ENCODE assay signal across 9 cellular contexts in genomic region chr1:5994713-5995621, GRCh38. TPM values are rescaled to one million over a fixed set of nuclear protein-coding genes. Genes with fewer than 3 reads are reported as not detected.
DNase-seq lines count a peak whose midpoint lies in the region; ATAC-seq and TF ChIP-seq lines count a peak whose summit lies in the region.
"Had no signal": no experiment of that assay in that cellular context is flagged by ENCODE, and none has a peak within 500 bp of the region (broad histone marks: within the 10 kb centered on the region; RNA-seq: fewer than 3 reads in every experiment).

No MANE protein-coding gene starts in this region.

- H3K79me2 ChIP-seq in neural progenitor cell (ENCODE audit: low read depth): peaks cover 14% of the 10 kb centered on the region

- H3K4me1 ChIP-seq in CD4-positive, CD25-positive, alpha-beta regulatory T cell (ENCODE audit: control insufficient read depth, insufficient read depth, low read length, poor library complexity, severe bottlenecking): peaks cover 44% of the 10 kb centered on the region
- H3K4me1 ChIP-seq in RWPE2 (ENCODE audit: insufficient read depth, poor library complexity, severe bottlenecking) (peaks cover 5% of the 10 kb centered on the region), neural progenitor cell (peaks cover 12% of the 10 kb centered on the region)

- ATAC-seq in CD4-positive, CD25-positive, alpha-beta regulatory T cell (ENCODE audit: low read depth in 2 of 2): peak; percentile 33 to 35
- ATAC-seq in RWPE2 (ENCODE audit: low read depth): no peak
- ATAC-seq in HG02973 (IDR thresholded peaks at IDR 0.05; ENCODE audit: unreplicated experiment): no peak
- ATAC-seq in HG03457 (IDR thresholded peaks at IDR 0.05; ENCODE audit: unreplicated experiment): no peak
- no peak for ATAC-seq in GM19452 (IDR thresholded peaks at IDR 0.05; ENCODE audit: unreplicated experiment)

- H3K4me3 Mint-ChIP-seq in CD4-positive, CD25-positive, alpha-beta regulatory T cell: peak overlapping the region; percentile 96 to 100 (median 98)
- peak overlapping the region; percentile 97 for H3K4me3 Mint-ChIP-seq in activated naive CD4-positive, alpha-beta T cell treated with anti-CD3 and anti-CD28 coated beads, Interleukin-2, amount 50 U/mL, for 24 hours
- peak overlapping the region; percentile 90 for H3K4me3 Mint-ChIP-seq in neural progenitor cell

- H3K4me1 Mint-ChIP-seq in CD4-positive, CD25-positive, alpha-beta regulatory T cell: peaks cover 0 to 70% (median 24%) of the 10 kb centered on the region in 4 donors
- H3K4me1 Mint-ChIP-seq in activated naive CD4-positive, alpha-beta T cell treated with anti-CD3 and anti-CD28 coated beads, Interleukin-2, amount 50 U/mL, for 24 hours: peaks cover 48% of the 10 kb centered on the region
- H3K4me1 Mint-ChIP-seq in neural progenitor cell: peaks cover 25% of the 10 kb centered on the region

- H2AFZ ChIP-seq in neural progenitor cell (replicated peaks): no peak overlapping the region

- peak overlapping the region; percentile 95 to 97 (median 96) for H3K27ac Mint-ChIP-seq in CD4-positive, CD25-positive, alpha-beta regulatory T cell
- H3K27ac Mint-ChIP-seq in activated naive CD4-positive, alpha-beta T cell treated with anti-CD3 and anti-CD28 coated beads, Interleukin-2, amount 50 U/mL, for 24 hours: peak overlapping the region; percentile 92
- H3K27ac Mint-ChIP-seq in neural progenitor cell: no peak overlapping the region

- H3K4me3 ChIP-seq in CD4-positive, CD25-positive, alpha-beta regulatory T cell (ENCODE audit: low read depth, low read length): peak overlapping the region; percentile 74
- no peak overlapping the region for H3K4me3 ChIP-seq in RWPE2 (ENCODE audit: severe bottlenecking)
- no peak overlapping the region for H3K4me3 ChIP-seq in neural progenitor cell

- H4K20me1 ChIP-seq in neural progenitor cell (ENCODE audit: low read depth): peaks cover 16% of the 10 kb centered on the region

- H3K27ac ChIP-seq in CD4-positive, CD25-positive, alpha-beta regulatory T cell (ENCODE audit: insufficient read depth, low read length, poor library complexity, severe bottlenecking): peak overlapping the region; percentile 95
- H3K27ac ChIP-seq in RWPE2 (ENCODE audit: poor library complexity, severe bottlenecking): no peak overlapping the region
- H3K27ac ChIP-seq in neural progenitor cell: no peak overlapping the region
- H3K27ac ChIP-seq: VCaP had no signal

- no peaks in the 10 kb centered on the region for H3K9me3 ChIP-seq in CD4-positive, CD25-positive, alpha-beta regulatory T cell (ENCODE audit: control insufficient read depth in 2 of 2, low read length in 2 of 2)
- no peaks in the 10 kb centered on the region for H3K9me3 ChIP-seq in RWPE2 (ENCODE audit: severe bottlenecking)
- no peaks in the 10 kb centered on the region for H3K9me3 ChIP-seq in neural progenitor cell (ENCODE audit: low read depth)

- H3K36me3 ChIP-seq in CD4-positive, CD25-positive, alpha-beta regulatory T cell (ENCODE audit: control insufficient read depth, insufficient read depth, low read length): peaks cover 8% of the 10 kb centered on the region
- H3K36me3 ChIP-seq in RWPE2 (ENCODE audit: low read depth) (no peaks in the 10 kb centered on the region), neural progenitor cell (no peaks in the 10 kb centered on the region)

- H3K27me3 ChIP-seq in CD4-positive, CD25-positive, alpha-beta regulatory T cell (ENCODE audit: control insufficient read depth, insufficient read depth, low read length): no peaks in the 10 kb centered on the region
- H3K27me3 ChIP-seq in RWPE2 (ENCODE audit: insufficient read depth, poor library complexity, severe bottlenecking) (no peaks in the 10 kb centered on the region), neural progenitor cell (peaks cover 7% of the 10 kb centered on the region)

- peaks cover 17% of the 10 kb centered on the region for H3F3A ChIP-seq in neural progenitor cell (ENCODE audit: low read depth)

- TF ChIP-seq CTCF in RWPE2 (IDR thresholded peaks at IDR 0.05; ENCODE audit: poor library complexity, severe bottlenecking) (no peak), neural progenitor cell (IDR thresholded peaks at IDR 0.05) (no peak)

- H3K4me2 ChIP-seq in neural progenitor cell: no peak overlapping the region

- H3K36me3 Mint-ChIP-seq in CD4-positive, CD25-positive, alpha-beta regulatory T cell: no peaks in the 10 kb centered on the region
- no peaks in the 10 kb centered on the region for H3K36me3 Mint-ChIP-seq in activated naive CD4-positive, alpha-beta T cell treated with anti-CD3 and anti-CD28 coated beads, Interleukin-2, amount 50 U/mL, for 24 hours
- H3K36me3 Mint-ChIP-seq in neural progenitor cell: no peaks in the 10 kb centered on the region

- H3K9ac ChIP-seq in neural progenitor cell: no peak overlapping the region

- peaks cover 5% of the 10 kb centered on the region for H3K27me3 Mint-ChIP-seq in CD4-positive, CD25-positive, alpha-beta regulatory T cell
- H3K27me3 Mint-ChIP-seq in activated naive CD4-positive, alpha-beta T cell treated with anti-CD3 and anti-CD28 coated beads, Interleukin-2, amount 50 U/mL, for 24 hours: no peaks in the 10 kb centered on the region
- peaks cover 16% of the 10 kb centered on the region for H3K27me3 Mint-ChIP-seq in neural progenitor cell (ENCODE audit: insufficient read depth, low read depth)

- no peaks in the 10 kb centered on the region for H3K9me3 Mint-ChIP-seq in CD4-positive, CD25-positive, alpha-beta regulatory T cell
- no peaks in the 10 kb centered on the region for H3K9me3 Mint-ChIP-seq in activated naive CD4-positive, alpha-beta T cell treated with anti-CD3 and anti-CD28 coated beads, Interleukin-2, amount 50 U/mL, for 24 hours
- H3K9me3 Mint-ChIP-seq in neural progenitor cell: no peaks in the 10 kb centered on the region

- DNase-seq in CD4-positive, CD25-positive, alpha-beta regulatory T cell: peak; percentile 51 to 90 (median 77)
- peak; percentile 39 for DNase-seq in RWPE2 (ENCODE audit: low spot score)
- DNase-seq in neural progenitor cell (ENCODE audit: low spot score): no peak
- no peak for DNase-seq in HuH-7.5 (ENCODE audit: low spot score)

RNA-seq across cellular contexts. Expression of gene NPHP4, which starts 2.7 kb away (rescaled TPM):
- total RNA-seq in CD4-positive, CD25-positive, alpha-beta regulatory T cell: 13.2 TPM
- polyA plus RNA-seq in CD4-positive, CD25-positive, alpha-beta regulatory T cell: 1 to 10 TPM in 1 of 4 donors, under 1 TPM in 3; 0.29 to 1.2 (median 0.74) TPM
- total RNA-seq in neural progenitor cell (ENCODE audit: low replicate concordance): 8.9 and 13.0 TPM in 2 replicates

RNA-seq across cellular contexts. Expression of gene KCNAB2, which starts 50.7 kb away (rescaled TPM):
- total RNA-seq in CD4-positive, CD25-positive, alpha-beta regulatory T cell: 244 TPM
- polyA plus RNA-seq in CD4-positive, CD25-positive, alpha-beta regulatory T cell: 10 to 100 TPM; 21.2 to 28.6 (median 26.5) TPM
- total RNA-seq in neural progenitor cell (ENCODE audit: low replicate concordance): 2.2 and 8.5 TPM in 2 replicates

Comparison
In these comparisons a context has a peak if more than half of its experiments do, and no peak if none do; other contexts are left out.
1. ATAC-seq: peak in CD4-positive, CD25-positive, alpha-beta regulatory T cell (2 of 2); none in RWPE2 (single experiment), HG02973 (single experiment), HG03457 (single experiment) and GM19452 (single experiment).
2. DNase-seq: peak in CD4-positive, CD25-positive, alpha-beta regulatory T cell (3 of 3) and RWPE2 (single experiment); none in neural progenitor cell (single experiment) and HuH-7.5 (single experiment).
3. RNA of gene KCNAB2, which starts 50.7 kb away (total RNA-seq): 244 TPM in CD4-positive, CD25-positive, alpha-beta regulatory T cell (single experiment); 2.2 to 8.5 TPM in neural progenitor cell; every median in the first group is over 10 times any median in the second.
4. Peak in every context shown above with its lines, with median percentiles within 50 percentile points of each other: H3K4me3 Mint-ChIP-seq.